Comparison of ENCODE assay signal across 24 cellular contexts in genomic region chr18:11091746-11092145, GRCh38. TPM values are rescaled to one million over a fixed set of nuclear protein-coding genes. Genes with fewer than 3 reads are reported as not detected.
"Had no signal": no experiment of that assay in that cellular context is flagged by ENCODE, and none has a peak within 500 bp of the region (broad histone marks: within the 10 kb centered on the region; RNA-seq: fewer than 3 reads in every experiment).

No MANE protein-coding gene starts in this region.

- H3K36me3 ChIP-seq: adrenal gland, breast epithelium, colonic mucosa, esophagus squamous epithelium, lower lobe of right lung, transverse colon, WERI-Rb-1 had no signal

- H3K4me2 ChIP-seq: smooth muscle cell had no signal

- H3K4me3 ChIP-seq: adrenal gland, breast epithelium, colonic mucosa, dorsolateral prefrontal cortex, esophagus squamous epithelium, lower lobe of right lung, smooth muscle cell, transverse colon had no signal

- H3K27me3 ChIP-seq: adrenal gland, breast epithelium, colonic mucosa, esophagus squamous epithelium, transverse colon had no signal

- FAIRE-seq: TTC549, urothelium cell line had no signal

- H3K27ac ChIP-seq: adrenal gland, breast epithelium, colonic mucosa, dorsolateral prefrontal cortex, esophagus squamous epithelium, lower lobe of right lung, transverse colon, WERI-Rb-1 had no signal

- H3K9me3 ChIP-seq: adrenal gland, breast epithelium, colonic mucosa, esophagus squamous epithelium, lower lobe of right lung, transverse colon had no signal

- DNase-seq: activated CD4-positive, alpha-beta T cell treated with anti-CD3 and anti-CD28 coated beads, Interleukin-2, amount 10 ng/mL, durations not matched to agents 7 days and 5 days; activated CD4-positive, CD25-positive, alpha-beta regulatory T cell treated with anti-CD3 and anti-CD28 coated beads, Interleukin-2, amount 50 U/mL, for 72 hours; activated CD8-positive, alpha-beta T cell treated with anti-CD3 and anti-CD28 coated beads, Interleukin-2, amount 10 ng/mL, durations not matched to agents 7 days and 5 days; activated naive CD4-positive, alpha-beta T cell; activated T-cell treated with anti-CD3 and anti-CD28 coated beads, Interleukin-2, amount 50 U/mL, for 1 hour; adrenal gland; colonic mucosa; dorsolateral prefrontal cortex; esophagus squamous epithelium; lower lobe of right lung; naive thymus-derived CD4-positive, alpha-beta T cell; stimulated activated CD4-positive, alpha-beta T cell treated with anti-CD3 and anti-CD28 coated beads, Interleukin-15, amount 100 ng/mL, for 24 hours; stimulated activated CD8-positive, alpha-beta memory T cell treated with anti-CD3 and anti-CD28 coated beads, Interleukin-4, amount 100 ng/mL, for 48 hours; stimulated activated naive B cell treated with anti-CD40 and anti-IgM and Interleukin-4, amounts not matched to agents 10 μg/mL and 1 μg/mL and 100 μg/mL, for 72 hours; transverse colon; WERI-Rb-1 had no signal

- ATAC-seq: activated CD8-positive, alpha-beta T cell treated with anti-CD3 and anti-CD28 coated beads, Interleukin-2, amount 10 ng/mL, durations not matched to agents 7 days and 5 days; activated T-helper 17 cell treated with anti-CD3 and anti-CD28 coated beads, Interleukin-2, amount 50 U/mL, for 72 hours; left lobe of liver; lower lobe of right lung; naive thymus-derived CD4-positive, alpha-beta T cell; sciatic nerve; stimulated activated naive B cell treated with anti-CD40 and anti-IgM and Interleukin-4, amounts not matched to agents 10 μg/mL and 1 μg/mL and 100 μg/mL, for 72 hours had no signal

- H3K4me1 ChIP-seq: adrenal gland, breast epithelium, colonic mucosa had no signal

RNA-seq across cellular contexts. Expression of gene PIEZO2, which starts 57.6 kb away (rescaled TPM):
- total RNA-seq: activated CD4-positive, alpha-beta T cell treated with anti-CD3 and anti-CD28 coated beads, Interleukin-2, amount 10 ng/mL, durations not matched to agents 7 days and 5 days; activated CD8-positive, alpha-beta T cell treated with anti-CD3 and anti-CD28 coated beads, Interleukin-2, amount 10 ng/mL, durations not matched to agents 7 days and 5 days; activated T-helper 17 cell treated with anti-CD3 and anti-CD28 coated beads, Interleukin-2, amount 50 U/mL, for 72 hours; naive thymus-derived CD4-positive, alpha-beta T cell; T-helper 2 cell treated with Interferon-gamma antibody and Interleukin-4, amounts not matched to agents 100 ng/mL and 5 ng/mL, for 36 hours had no signal
- polyA plus RNA-seq: naive thymus-derived CD4-positive, alpha-beta T cell had no signal
